ENCODE assay signal across 19 cellular contexts in the genomic region with DNA sequence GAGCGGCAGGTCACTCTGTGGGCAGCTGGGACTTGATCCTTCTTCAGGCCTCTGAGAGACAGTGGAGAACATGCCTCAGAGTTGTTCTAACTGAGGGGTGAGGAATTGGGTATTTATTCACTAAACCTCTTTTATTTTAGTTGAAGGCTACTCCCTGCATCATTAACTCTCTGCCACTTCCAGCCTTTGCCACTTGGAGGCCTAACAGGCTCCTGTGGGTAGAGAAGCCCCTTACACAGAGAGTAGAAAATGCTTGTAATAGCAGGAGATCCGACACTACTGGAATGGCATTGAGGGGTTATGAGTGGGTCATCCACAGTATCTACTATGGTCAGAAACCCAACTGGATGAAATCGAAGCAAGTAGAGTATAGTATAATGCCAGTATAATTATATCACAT.
DNase-seq lines count a peak whose midpoint lies in the region; ATAC-seq and TF ChIP-seq lines count a peak whose summit lies in the region.
"Had no signal": no experiment of that assay in that cellular context is flagged by ENCODE, and none has a peak within 500 bp of the region (broad histone marks: within the 10 kb centered on the region; RNA-seq: fewer than 3 reads in every experiment).

No MANE protein-coding gene starts in this region.

- H3K79me2 ChIP-seq in GM23338 (replicated peaks; ENCODE audit: insufficient read depth) (no peaks in the 10 kb centered on the region), neural progenitor cell (ENCODE audit: low read depth) (no peaks in the 10 kb centered on the region)

- in situ Hi-C loops in SK-MEL-5 (cut with HindIII; ENCODE audit: low pct_unique_long_range_greater_than_20kb, low sequenced_read_pairs): no loop called here

- 81 to 92% (median 83%) methylated on average over 3 of the region's 3 CpGs for WGBS in ovary, 3 donors

- H4K20me1 ChIP-seq in GM23338 (replicated peaks; ENCODE audit: insufficient read depth) (no peaks in the 10 kb centered on the region), neural progenitor cell (ENCODE audit: low read depth) (no peaks in the 10 kb centered on the region)
- H4K20me1 ChIP-seq: BLaER1 had no signal

- H3K4me1 Mint-ChIP-seq in GM23338 (peaks cover 10% of the 10 kb centered on the region; the same call in 2 of the 3 replicates), glutamatergic neuron (ENCODE audit: low read depth, unreplicated experiment) (no peaks in the 10 kb centered on the region), neural progenitor cell (no peaks in the 10 kb centered on the region)
- H3K4me1 Mint-ChIP-seq: CD8-positive, alpha-beta memory T cell; IgD-negative memory B cell had no signal

- H3K36me3 ChIP-seq in GM23338 (ENCODE audit: insufficient read depth): no peaks in the 10 kb centered on the region
- H3K36me3 ChIP-seq in neural progenitor cell: no peaks in the 10 kb centered on the region
- no peaks in the 10 kb centered on the region for H3K36me3 ChIP-seq in ovary
- H3K36me3 ChIP-seq: BLaER1, MG63 had no signal

- TF ChIP-seq POLR2A in ovary (IDR thresholded peaks at IDR 0.05): no peak

- H3K9ac ChIP-seq in neural progenitor cell: no peak overlapping the region
- H3K9ac ChIP-seq: BLaER1 had no signal

- H3K27me3 Mint-ChIP-seq in GM23338 (ENCODE audit: insufficient read depth, low read depth, poor library complexity) (no peaks in the 10 kb centered on the region), glutamatergic neuron (ENCODE audit: unreplicated experiment) (no peaks in the 10 kb centered on the region), neural progenitor cell (ENCODE audit: insufficient read depth, low read depth) (no peaks in the 10 kb centered on the region)
- H3K27me3 Mint-ChIP-seq: CD8-positive, alpha-beta memory T cell; IgD-negative memory B cell had no signal

- H3K4me3 Mint-ChIP-seq in GM23338: no peak overlapping the region
- no peak overlapping the region for H3K4me3 Mint-ChIP-seq in glutamatergic neuron (ENCODE audit: unreplicated experiment)
- no peak overlapping the region for H3K4me3 Mint-ChIP-seq in neural progenitor cell
- H3K4me3 Mint-ChIP-seq: CD8-positive, alpha-beta memory T cell; IgD-negative memory B cell had no signal

- DNase-seq in GM23338 (ENCODE audit: low spot score): peak; percentile 56
- peak; percentile 24 for DNase-seq in SK-MEL-5 (ENCODE audit: low read depth, low spot score)
- no peak for DNase-seq in glutamatergic neuron
- DNase-seq in neural progenitor cell (ENCODE audit: low spot score): peak; percentile 29
- no peak for DNase-seq in dedifferentiated amniotic fluid mesenchymal stem cell (ENCODE audit: extremely low spot score)
- DNase-seq in ovary: no peak
- DNase-seq: CD8-positive, alpha-beta memory T cell; DMS53; HCEC 1CT; Karpas-422; MG63; NCI-H1105; NCI-H2081 treated with DMSO at 0.1 percent for 48 hours; SHP77 had no signal

- H3K36me3 Mint-ChIP-seq in GM23338 (ENCODE audit: low read depth) (no peaks in the 10 kb centered on the region), glutamatergic neuron (ENCODE audit: unreplicated experiment) (no peaks in the 10 kb centered on the region), neural progenitor cell (no peaks in the 10 kb centered on the region)
- H3K36me3 Mint-ChIP-seq: CD8-positive, alpha-beta memory T cell; IgD-negative memory B cell had no signal

- H3K9me2 ChIP-seq in GM23338 (ENCODE audit: insufficient read depth): no peaks in the 10 kb centered on the region

- no peak for TF ChIP-seq EP300 in ovary (IDR thresholded peaks at IDR 0.05)

- H3K27ac ChIP-seq in GM23338 (ENCODE audit: low read depth) (no peak overlapping the region), neural progenitor cell (no peak overlapping the region), ovary (no peak overlapping the region)
- H3K27ac ChIP-seq: A549, BLaER1 had no signal

- H3K4me2 ChIP-seq in GM23338 (no peak overlapping the region), neural progenitor cell (no peak overlapping the region)
- H3K4me2 ChIP-seq: A549, BLaER1 had no signal

- TF ChIP-seq CTCF in GM23338 (conservative IDR thresholded peaks at IDR 0.05; ENCODE audit: low read depth in 2 of 2): peak; percentile 42 to 45
- peak; percentile 15 for TF ChIP-seq CTCF in glutamatergic neuron (IDR thresholded peaks at IDR 0.05; ENCODE audit: partially characterized antibody, unreplicated experiment)
- TF ChIP-seq CTCF in neural progenitor cell (IDR thresholded peaks at IDR 0.05): peak; percentile 46
- no peak for TF ChIP-seq CTCF in ovary (IDR thresholded peaks at IDR 0.05)

- intact Hi-C loops in ovary (cut with DNase I): no loop called here

- H3K9me3 Mint-ChIP-seq in GM23338 (no peaks in the 10 kb centered on the region), glutamatergic neuron (ENCODE audit: unreplicated experiment) (no peaks in the 10 kb centered on the region), neural progenitor cell (no peaks in the 10 kb centered on the region)

- H3K27ac Mint-ChIP-seq in GM23338 (no peak overlapping the region), glutamatergic neuron (ENCODE audit: unreplicated experiment) (no peak overlapping the region), neural progenitor cell (no peak overlapping the region)
- H3K27ac Mint-ChIP-seq: CD8-positive, alpha-beta memory T cell; IgD-negative memory B cell had no signal

- H3K9me3 ChIP-seq in neural progenitor cell (ENCODE audit: low read depth) (no peaks in the 10 kb centered on the region), ovary (no peaks in the 10 kb centered on the region)
- H3K9me3 ChIP-seq: A549, BLaER1, MG63 had no signal

- ATAC-seq in GM23338: peak; percentile 93
- no peak for ATAC-seq in GM19351 (IDR thresholded peaks at IDR 0.05; ENCODE audit: unreplicated experiment)
- ATAC-seq: SK-N-SH treated with all-trans-retinoic acid at 6 μM for 48 hours had no signal

- H3K4me1 ChIP-seq in GM23338 (ENCODE audit: insufficient read depth) (peaks cover 5% of the 10 kb centered on the region), neural progenitor cell (no peaks in the 10 kb centered on the region), ovary (ENCODE audit: insufficient read depth) (no peaks in the 10 kb centered on the region)
- H3K4me1 ChIP-seq: A549, BLaER1 had no signal

- H3F3A ChIP-seq in GM23338 (replicated peaks; ENCODE audit: low read depth): no peaks in the 10 kb centered on the region
- no peaks in the 10 kb centered on the region for H3F3A ChIP-seq in neural progenitor cell (ENCODE audit: low read depth)

- no peak overlapping the region for H2AFZ ChIP-seq in GM23338
- no peak overlapping the region for H2AFZ ChIP-seq in neural progenitor cell (replicated peaks)

- H3K27me3 ChIP-seq in GM23338 (ENCODE audit: insufficient read depth) (no peaks in the 10 kb centered on the region), neural progenitor cell (no peaks in the 10 kb centered on the region), ovary (no peaks in the 10 kb centered on the region)
- H3K27me3 ChIP-seq: BLaER1, MG63 had no signal

- H3K4me3 ChIP-seq in GM23338: no peak overlapping the region
- no peak overlapping the region for H3K4me3 ChIP-seq in neural progenitor cell
- no peak overlapping the region for H3K4me3 ChIP-seq in ovary
- H3K4me3 ChIP-seq: A549, BLaER1, MG63 had no signal

TF ChIP-seq in GM23338, 12 proteins besides CTCF, POLR2A, EP300 and RAD21 (continues in another document):
- TF ChIP-seq NANOG (IDR thresholded peaks at IDR 0.05; ENCODE audit: borderline replicate concordance) (no peak), JUNB (IDR thresholded peaks at IDR 0.05; ENCODE audit: unreplicated experiment) (no peak), EZH2phosphoT487 (IDR thresholded peaks at IDR 0.05; ENCODE audit: unreplicated experiment) (no peak)
- TF ChIP-seq, protein P1, sequence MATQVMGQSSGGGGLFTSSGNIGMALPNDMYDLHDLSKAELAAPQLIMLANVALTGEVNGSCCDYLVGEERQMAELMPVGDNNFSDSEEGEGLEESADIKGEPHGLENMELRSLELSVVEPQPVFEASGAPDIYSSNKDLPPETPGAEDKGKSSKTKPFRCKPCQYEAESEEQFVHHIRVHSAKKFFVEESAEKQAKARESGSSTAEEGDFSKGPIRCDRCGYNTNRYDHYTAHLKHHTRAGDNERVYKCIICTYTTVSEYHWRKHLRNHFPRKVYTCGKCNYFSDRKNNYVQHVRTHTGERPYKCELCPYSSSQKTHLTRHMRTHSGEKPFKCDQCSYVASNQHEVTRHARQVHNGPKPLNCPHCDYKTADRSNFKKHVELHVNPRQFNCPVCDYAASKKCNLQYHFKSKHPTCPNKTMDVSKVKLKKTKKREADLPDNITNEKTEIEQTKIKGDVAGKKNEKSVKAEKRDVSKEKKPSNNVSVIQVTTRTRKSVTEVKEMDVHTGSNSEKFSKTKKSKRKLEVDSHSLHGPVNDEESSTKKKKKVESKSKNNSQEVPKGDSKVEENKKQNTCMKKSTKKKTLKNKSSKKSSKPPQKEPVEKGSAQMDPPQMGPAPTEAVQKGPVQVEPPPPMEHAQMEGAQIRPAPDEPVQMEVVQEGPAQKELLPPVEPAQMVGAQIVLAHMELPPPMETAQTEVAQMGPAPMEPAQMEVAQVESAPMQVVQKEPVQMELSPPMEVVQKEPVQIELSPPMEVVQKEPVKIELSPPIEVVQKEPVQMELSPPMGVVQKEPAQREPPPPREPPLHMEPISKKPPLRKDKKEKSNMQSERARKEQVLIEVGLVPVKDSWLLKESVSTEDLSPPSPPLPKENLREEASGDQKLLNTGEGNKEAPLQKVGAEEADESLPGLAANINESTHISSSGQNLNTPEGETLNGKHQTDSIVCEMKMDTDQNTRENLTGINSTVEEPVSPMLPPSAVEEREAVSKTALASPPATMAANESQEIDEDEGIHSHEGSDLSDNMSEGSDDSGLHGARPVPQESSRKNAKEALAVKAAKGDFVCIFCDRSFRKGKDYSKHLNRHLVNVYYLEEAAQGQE (IDR thresholded peaks at IDR 0.05; ENCODE audit: unreplicated experiment): no peak

Comparison
In these comparisons a context has a peak if more than half of its experiments do, and no peak if none do; other contexts are left out.
1. DNase-seq: peak in GM23338 (single experiment), SK-MEL-5 (single experiment) and neural progenitor cell (single experiment); none in glutamatergic neuron (single experiment), dedifferentiated amniotic fluid mesenchymal stem cell (single experiment) and ovary (0 of 5).
2. CTCF ChIP-seq: peak in GM23338 (2 of 2), glutamatergic neuron (single experiment) and neural progenitor cell (single experiment); none in ovary (0 of 3).